In genomic region chr9:36479086-36479485, GRCh38 we compare ENCODE assay signal across 18 cellular contexts.
DNase-seq lines count a peak whose midpoint lies in the region; ATAC-seq, FAIRE-seq and TF ChIP-seq lines count a peak whose summit lies in the region.
"Had no signal": no experiment of that assay in that cellular context is flagged by ENCODE, and none has a peak within 500 bp of the region (broad histone marks: within the 10 kb centered on the region; RNA-seq: fewer than 3 reads in every experiment).

No MANE protein-coding gene starts in this region.

- no peak overlapping the region for H3K4me3 Mint-ChIP-seq in memory B cell

- no peaks in the 10 kb centered on the region for H3K27me3 ChIP-seq in BLaER1
- H3K27me3 ChIP-seq in WERI-Rb-1 (ENCODE audit: insufficient read depth, low read depth, severe bottlenecking) = no peaks in the 10 kb centered on the region
- H3K27me3 ChIP-seq: SJSA1 had no signal

- no peaks in the 10 kb centered on the region for H3K9me3 Mint-ChIP-seq in memory B cell

- H3K4me3 ChIP-seq in BLaER1 (no peak overlapping the region), WERI-Rb-1 (ENCODE audit: low read depth, low read length) (no peak overlapping the region)
- H3K4me3 ChIP-seq: SJSA1 had no signal

- peak; percentile 30 for DNase-seq in G401 (ENCODE audit: low spot score)
- DNase-seq in WERI-Rb-1 = peak; percentile 25
- no peak for DNase-seq in memory B cell (ENCODE audit: low spot score in 2 of 2)
- DNase-seq in GM13976 (ENCODE audit: low spot score) = no peak
- DNase-seq in GM19239 (ENCODE audit: insufficient read length, low spot score) = no peak
- no peak for DNase-seq in HEK293T (ENCODE audit: extremely low spot score)
- DNase-seq: activated naive CD4-positive, alpha-beta T cell; GOT3; NCI-H2029; retina; stimulated activated CD4-positive, alpha-beta T cell treated with anti-CD3 and anti-CD28 coated beads, Interleukin-2, amount 100 ng/mL, for 48 hours had no signal

- FAIRE-seq in GM19239 (lab: Jason Lieb, UNC) = no peak
- FAIRE-seq: bronchial epithelial cell, G401.6, urothelium cell line had no signal

- H3K27ac ChIP-seq in BLaER1 = no peak overlapping the region
- H3K27ac ChIP-seq in WERI-Rb-1 = no peak overlapping the region
- H3K27ac ChIP-seq: HL-60, SJSA1 had no signal

- H3K9ac ChIP-seq in BLaER1 = no peak overlapping the region

- ATAC-seq in memory B cell (ENCODE audit: low read depth) (no peak), GM19328 (IDR thresholded peaks at IDR 0.05; ENCODE audit: unreplicated experiment) (no peak)

- POLR2A ChIA-PET in HEK293T (lab: Yijun Ruan, JAX) = interaction anchor here (1.0 kb wide), 1 partner anchor 9 kb away, joined by 3 read pairs; no protein-coding TSS in a partner anchor

- TF ChIP-seq CTCF in WERI-Rb-1 (IDR thresholded peaks at IDR 0.05; ENCODE audit: low read depth, low read length) (no peak), GM13976 (IDR thresholded peaks at IDR 0.05; ENCODE audit: borderline replicate concordance, control extremely low read depth, extremely low read depth, insufficient read depth, missing control alignments) (no peak)

- H3K36me3 ChIP-seq in BLaER1 (peaks cover 20% of the 10 kb centered on the region), WERI-Rb-1 (peaks cover 3% of the 10 kb centered on the region; the same call in 1 of the 2 replicates)
- H3K36me3 ChIP-seq: SJSA1 had no signal

- H3K27me3 Mint-ChIP-seq in memory B cell = no peaks in the 10 kb centered on the region

- CTCF ChIA-PET in HEK293T (lab: Yijun Ruan, JAX) = no interaction called here

- H3K9me3 ChIP-seq in BLaER1 (no peaks in the 10 kb centered on the region), WERI-Rb-1 (ENCODE audit: severe bottlenecking) (no peaks in the 10 kb centered on the region)
- H3K9me3 ChIP-seq: SJSA1 had no signal

- H3K36me3 Mint-ChIP-seq in memory B cell = no peaks in the 10 kb centered on the region

- H3K4me2 ChIP-seq in BLaER1 = peak overlapping the region; percentile 18; the same call in 1 of the 2 replicates

- in situ Hi-C loops in G401 (cut with HindIII; ENCODE audit: low sequenced_read_pairs) (no loop called here), GM13976 (cut with MboI; ENCODE audit: low sequenced_read_pairs, unreplicated experiment) (no loop called here)

- H3K4me1 ChIP-seq in BLaER1 = peaks cover 41% of the 10 kb centered on the region
- H3K4me1 ChIP-seq: SJSA1 had no signal

- peak overlapping the region; percentile 25 for H3K27ac Mint-ChIP-seq in memory B cell

- H4K20me1 ChIP-seq in BLaER1 = peaks cover 73% of the 10 kb centered on the region

- peaks cover 19% of the 10 kb centered on the region for H3K4me1 Mint-ChIP-seq in memory B cell

TF ChIP-seq in HEK293T, 16 proteins besides CTCF, POLR2A, EP300 and RAD21:
- TF ChIP-seq SUZ12 (IDR thresholded peaks at IDR 0.05) (no peak), TARDBP (IDR thresholded peaks at IDR 0.05) (no peak), L3MBTL2 (conservative IDR thresholded peaks at IDR 0.05) (no peak), PKNOX1 (IDR thresholded peaks at IDR 0.05) (no peak), SP1 (IDR thresholded peaks at IDR 0.05) (no peak), ELF4 (IDR thresholded peaks at IDR 0.05) (no peak), ARNT (IDR thresholded peaks at IDR 0.05) (no peak), HDGF (IDR thresholded peaks at IDR 0.05; ENCODE audit: borderline replicate concordance) (no peak), CTBP1 (IDR thresholded peaks at IDR 0.05; ENCODE audit: borderline replicate concordance) (no peak), FOXK2 (IDR thresholded peaks at IDR 0.05) (no peak), ZNF384 (IDR thresholded peaks at IDR 0.05) (no peak), NFRKB (IDR thresholded peaks at IDR 0.05) (no peak), FOXM1 (IDR thresholded peaks at IDR 0.05; ENCODE audit: borderline replicate concordance) (no peak)

Comparison
In these comparisons a context has a peak if more than half of its experiments do, and no peak if none do; other contexts are left out.
1. DNase-seq: peak in G401 (single experiment) and WERI-Rb-1 (single experiment); none in memory B cell (0 of 2), GM13976 (single experiment), GM19239 (single experiment) and HEK293T (single experiment).